ENCODE assay signal across 13 cellular contexts in genomic region chr5:34030585-34030984, GRCh38. TPM values are rescaled to one million over a fixed set of nuclear protein-coding genes. Genes with fewer than 3 reads are reported as not detected.
"Had no signal": no experiment of that assay in that cellular context is flagged by ENCODE, and none has a peak within 500 bp of the region (broad histone marks: within the 10 kb centered on the region; RNA-seq: fewer than 3 reads in every experiment).

No MANE protein-coding gene starts in this region.

RNA-seq across cellular contexts. Expression of gene SLC45A2, which starts 46.1 kb away (rescaled TPM):
- total RNA-seq: activated B cell treated with CpG ODN at 0.5 μM for 24 hours; activated CD4-positive, alpha-beta memory T cell treated with anti-CD3 and anti-CD28 coated beads for 36 hours; activated CD4-positive, alpha-beta T cell treated with anti-CD3 and anti-CD28 coated beads, Interleukin-2, amount 10 ng/mL, durations not matched to agents 24 days and 14 days; activated CD8-positive, alpha-beta T cell treated with anti-CD3 and anti-CD28 coated beads for 36 hours; activated naive CD4-positive, alpha-beta T cell treated with anti-CD3 and anti-CD28 coated beads for 36 hours; activated naive CD8-positive, alpha-beta T cell treated with anti-CD3 and anti-CD28 coated beads for 36 hours; activated T-cell treated with anti-CD3 and anti-CD28 coated beads, Interleukin-2, amount 50 U/mL, for 4 hours; activated T-cell treated with anti-CD3 and anti-CD28 coated beads, Interleukin-2, amount 50 U/mL, for 72 hours; activated T-helper 17 cell treated with anti-CD3 and anti-CD28 coated beads, Interleukin-2, amount 50 U/mL, for 72 hours; adrenal gland; body of pancreas; breast epithelium had no signal
- polyA plus RNA-seq: aorta had no signal
